Comparison of ENCODE assay signal across 7 cellular contexts in genomic region chr7:78007231-78007630, GRCh38.
"Had no signal": no experiment of that assay in that cellular context is flagged by ENCODE, and none has a peak within 500 bp of the region (broad histone marks: within the 10 kb centered on the region; RNA-seq: fewer than 3 reads in every experiment).

No MANE protein-coding gene starts in this region.

- FAIRE-seq: G401.6, GM12878, GM12891, GM18507, GM19239 had no signal

- H3K4me3 ChIP-seq: GM12878 had no signal

- DNase-seq: GDM1, GF-D8 had no signal
